1 cellular context compared by ENCODE assay signal in the genomic region with DNA sequence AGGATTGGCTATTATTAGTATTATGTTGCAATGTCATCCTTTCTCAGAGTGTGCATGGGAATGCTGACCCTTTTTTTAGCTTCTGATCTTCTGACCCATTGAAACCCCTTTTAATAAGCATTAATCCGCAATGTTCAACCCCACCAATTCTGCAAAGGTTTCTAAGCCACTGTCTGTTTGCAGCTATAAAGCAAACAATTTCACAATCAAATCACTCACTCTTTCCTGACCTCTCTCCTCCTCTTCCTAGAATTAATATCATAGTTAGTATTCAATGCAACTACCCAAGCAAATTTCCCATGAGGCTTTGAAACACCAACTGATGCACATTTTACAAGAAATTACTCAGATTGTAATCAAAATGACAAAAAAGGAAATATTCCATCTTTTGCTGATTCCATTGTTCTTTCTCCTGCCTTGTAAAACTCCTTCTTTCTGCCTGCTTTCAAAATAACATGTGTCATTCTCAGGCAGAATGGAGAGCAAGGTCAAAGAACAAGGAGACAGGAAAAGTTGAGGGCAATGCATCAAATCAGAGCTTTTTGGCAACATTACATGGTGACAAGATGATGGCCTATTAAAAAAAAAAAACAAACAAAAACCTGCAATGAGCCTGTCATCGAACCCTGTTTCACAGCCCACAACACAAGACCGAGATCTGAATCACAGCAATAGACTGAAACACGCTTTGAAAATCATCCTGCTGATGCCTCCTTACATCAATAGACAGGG.
TF ChIP-seq lines count a peak whose summit lies in the region.

No MANE protein-coding gene starts in this region.

TF ChIP-seq in A549, 52 proteins besides CTCF, POLR2A, EP300 and RAD21 (continued from another document):
- TF ChIP-seq, protein P1, sequence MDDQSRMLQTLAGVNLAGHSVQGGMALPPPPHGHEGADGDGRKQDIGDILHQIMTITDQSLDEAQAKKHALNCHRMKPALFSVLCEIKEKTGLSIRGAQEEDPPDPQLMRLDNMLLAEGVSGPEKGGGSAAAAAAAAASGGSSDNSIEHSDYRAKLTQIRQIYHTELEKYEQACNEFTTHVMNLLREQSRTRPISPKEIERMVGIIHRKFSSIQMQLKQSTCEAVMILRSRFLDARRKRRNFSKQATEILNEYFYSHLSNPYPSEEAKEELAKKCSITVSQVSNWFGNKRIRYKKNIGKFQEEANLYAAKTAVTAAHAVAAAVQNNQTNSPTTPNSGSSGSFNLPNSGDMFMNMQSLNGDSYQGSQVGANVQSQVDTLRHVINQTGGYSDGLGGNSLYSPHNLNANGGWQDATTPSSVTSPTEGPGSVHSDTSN (IDR thresholded peaks at IDR 0.05): no peak
- no peak for TF ChIP-seq HDAC2 (IDR thresholded peaks at IDR 0.05)
- no peak for TF ChIP-seq ZC3H11A (IDR thresholded peaks at IDR 0.05)
- TF ChIP-seq ZNF302 (CRISPR knock-in tag; IDR thresholded peaks at IDR 0.05): no peak
- no peak for TF ChIP-seq NPAS2 (CRISPR knock-in tag; IDR thresholded peaks at IDR 0.05; ENCODE audit: borderline replicate concordance)
- TF ChIP-seq NR3C1 (IDR thresholded peaks at IDR 0.05): no peak
- TF ChIP-seq FOSL2 (IDR thresholded peaks at IDR 0.05): no peak
- TF ChIP-seq FOSL2 (CRISPR knock-in tag; IDR thresholded peaks at IDR 0.05): no peak
- no peak for TF ChIP-seq ZFP36 (IDR thresholded peaks at IDR 0.05; ENCODE audit: borderline replicate concordance, partially characterized antibody)
